8 cellular contexts compared by ENCODE assay signal in the genomic region with DNA sequence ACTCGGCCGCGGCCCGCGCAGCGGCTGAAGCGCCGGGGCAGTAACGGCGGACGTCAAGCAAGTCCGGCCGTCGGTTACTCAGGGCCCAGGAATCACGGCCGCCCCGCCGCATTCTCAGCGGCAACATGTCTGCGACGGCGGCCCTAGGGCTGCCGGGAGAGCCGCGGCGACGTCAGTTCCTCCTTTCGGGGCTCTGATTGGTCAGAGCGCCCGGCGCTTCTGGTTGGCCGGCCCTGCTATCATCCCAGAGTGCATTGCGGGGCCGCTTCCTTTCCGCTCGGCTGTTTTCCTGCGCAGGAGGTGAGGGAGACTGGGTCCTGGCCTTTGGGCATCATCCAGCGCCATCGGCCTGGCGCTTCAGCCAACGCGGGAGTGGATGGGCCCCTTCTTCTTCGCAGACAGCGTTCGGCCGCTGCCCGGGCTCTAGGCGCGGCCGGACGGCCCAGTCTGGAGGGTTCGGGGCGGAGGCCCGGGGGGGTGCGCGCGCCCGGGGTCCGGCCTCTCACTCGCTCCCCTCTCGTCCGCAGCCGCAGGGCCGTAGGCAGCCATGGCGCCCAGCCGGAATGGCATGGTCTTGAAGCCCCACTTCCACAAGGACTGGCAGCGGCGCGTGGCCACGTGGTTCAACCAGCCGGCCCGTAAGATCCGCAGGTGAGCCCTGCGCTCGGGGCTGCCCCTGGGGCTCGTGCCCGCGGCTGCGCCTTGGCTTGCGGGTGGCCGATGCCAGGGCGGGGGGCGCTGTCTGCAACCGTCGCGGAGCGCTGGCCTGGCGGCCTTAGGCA. TPM values are rescaled to one million over a fixed set of nuclear protein-coding genes. Genes with fewer than 3 reads are reported as not detected.
DNase-seq lines count a peak whose midpoint lies in the region; ATAC-seq and TF ChIP-seq lines count a peak whose summit lies in the region.

A gene (plus strand): TSS at position 270 of the 782 bp plus-strand sequence. CDS start 278 bp downstream, at position 548.

- H4K20me1 ChIP-seq in OCI-LY1 (ENCODE audit: insufficient read depth, low read length) = no peaks in the 10 kb centered on the region

- no peak for TF ChIP-seq CTCF in OCI-LY1 (IDR thresholded peaks at IDR 0.05; ENCODE audit: low read length)

- no peak within 1 kb of the TSS for H2AFZ ChIP-seq in OCI-LY1 (ENCODE audit: low read length)

- H3K27me3 ChIP-seq in OCI-LY1 (ENCODE audit: insufficient read depth, low read length) = no peaks in the 10 kb centered on the region

- in situ Hi-C loops in Caki2 (cut with HindIII; ENCODE audit: low pct_unique_long_range_greater_than_20kb, low sequenced_read_pairs) (no loop called here), endometrial microvascular endothelial cells (cut with HindIII; ENCODE audit: inconsistent ontology term, low pct_unique_long_range_greater_than_20kb, low sequenced_read_pairs) (no loop called here)

- peaks cover 60% of the 10 kb centered on the region for H3K4me1 ChIP-seq in OCI-LY1 (ENCODE audit: insufficient read depth, low read length, severe bottlenecking)
- H3K4me1 ChIP-seq in mesodermal cell (ENCODE audit: control insufficient read depth, insufficient read depth, low read length, poor library complexity, severe bottlenecking) = peaks cover 23% of the 10 kb centered on the region

- peaks cover 60% of the 10 kb centered on the region for H3K36me3 ChIP-seq in OCI-LY1 (ENCODE audit: insufficient read depth, low read length)
- H3K36me3 ChIP-seq in mesodermal cell (ENCODE audit: control insufficient read depth, insufficient read depth, low read length) = peaks cover 59% of the 10 kb centered on the region

- H3K4me3 ChIP-seq in OCI-LY1 (ENCODE audit: low read depth, low read length, poor library complexity, severe bottlenecking) (peak within 1 kb of the TSS; percentile 99), mesodermal cell (ENCODE audit: extremely low read depth, insufficient read depth, low read length, poor library complexity, severe bottlenecking) (peak within 1 kb of the TSS; percentile 84)

- peaks cover 4% of the 10 kb centered on the region; the same call in 1 of the 2 replicates for H3K79me2 ChIP-seq in OCI-LY1 (ENCODE audit: insufficient read depth, low read length)

- peaks cover 24% of the 10 kb centered on the region for H3F3A ChIP-seq in OCI-LY1 (ENCODE audit: insufficient read depth, low read length)

- no peaks in the 10 kb centered on the region for H3K9me2 ChIP-seq in OCI-LY1 (ENCODE audit: low read depth, low read length)

- H3K27ac ChIP-seq in OCI-LY1 (ENCODE audit: low read depth, low read length, poor library complexity, severe bottlenecking) = peak within 1 kb of the TSS; percentile 61
- peak within 1 kb of the TSS; percentile 97 for H3K27ac ChIP-seq in mesodermal cell (ENCODE audit: low read depth, low read length, severe bottlenecking)

- H3K9me3 ChIP-seq in OCI-LY1 (ENCODE audit: low read length) (no peaks in the 10 kb centered on the region), mesodermal cell (ENCODE audit: control insufficient read depth, low read length) (no peaks in the 10 kb centered on the region)

- peak within 1 kb of the TSS; percentile 98 for H3K9ac ChIP-seq in OCI-LY1 (ENCODE audit: low read length)

- DNase-seq in Caki2 (ENCODE audit: low read depth) = peak; percentile 92
- DNase-seq in HuH-7 (ENCODE audit: low spot score) = peak; percentile 100
- DNase-seq in activated CD8-positive, alpha-beta memory T cell treated with anti-CD3 and anti-CD28 coated beads, Interleukin-2, amount 50 U/mL, for 4 hours = peak; percentile 90
- DNase-seq in stimulated activated CD8-positive, alpha-beta memory T cell treated with anti-CD3 and anti-CD28 coated beads, Interleukin-15, amount 100 ng/mL, for 24 hours (ENCODE audit: low read depth) = peak; percentile 84

- 0 to 1% methylated on average over 68 to 69 of the region's 88 CpGs for WGBS in mesodermal cell (ENCODE audit: insufficient coverage in 2 of 2), 2 experiments

- ATAC-seq in GM21423 (IDR thresholded peaks at IDR 0.05; ENCODE audit: unreplicated experiment) = peak; percentile 80

- H3K4me2 ChIP-seq in OCI-LY1 (ENCODE audit: low read length) = peak within 1 kb of the TSS; percentile 92

RNA-seq across cellular contexts. Expression of the gene that starts here (rescaled TPM):
- total RNA-seq in Caki2 (2014; rRNA removed; shearing (Covaris generic); ENCODE audit: low replicate concordance) = 4,469 and 5,108 TPM in 2 replicates
- 4,119 TPM for total RNA-seq in endometrial microvascular endothelial cells (ENCODE audit: inconsistent ontology term)
- polyA plus RNA-seq in mesodermal cell (2013, experiment 1 of 2) = 2,999 TPM
- polyA plus RNA-seq in mesodermal cell (2013, experiment 2 of 2) = 2,572 TPM

Comparison
In these comparisons a context has a peak if more than half of its experiments do, and no peak if none do; other contexts are left out.
1. Peak in every context shown above with its lines: DNase-seq, ATAC-seq, H3K4me3 ChIP-seq and H3K27ac ChIP-seq.